Comparison of ENCODE assay signal across 8 cellular contexts in genomic region chr10:119543814-119544642, GRCh38. TPM values are rescaled to one million over a fixed set of nuclear protein-coding genes. Genes with fewer than 3 reads are reported as not detected.
A peak's percentile ranks its signal among the peaks of the same experiment; 100 is the strongest.
DNase-seq lines count a peak whose midpoint lies in the region; ATAC-seq, FAIRE-seq and TF ChIP-seq lines count a peak whose summit lies in the region.

No MANE protein-coding gene starts in this region.

- no peak overlapping the region for H3K14ac ChIP-seq in trophoblast cell (ENCODE audit: low read length)

- H3K79me2 ChIP-seq in PC-3 (ENCODE audit: low read length) = peaks cover 33% of the 10 kb centered on the region
- no peaks in the 10 kb centered on the region for H3K79me2 ChIP-seq in trophoblast cell (ENCODE audit: control insufficient read depth, insufficient read depth, low read length, poor library complexity)

- H3K18ac ChIP-seq in trophoblast cell (ENCODE audit: low read length) = no peak overlapping the region

- peak overlapping the region; percentile 79 for H3K4me3 ChIP-seq in PC-3 (ENCODE audit: low read length)
- peak overlapping the region in 1 of 2 donors; percentile 89 for H3K4me3 ChIP-seq in esophagus (ENCODE audit: low read depth in 1 of 2, low read length in 2 of 2)
- H3K4me3 ChIP-seq in trophoblast cell (ENCODE audit: low read depth, low read length) = no peak overlapping the region

- intact Hi-C loops in PC-3 (cut with micrococcal nuclease) (loop anchor here (2.0 to 5.0 kb wide), 4 partner anchors 92 to 345 kb away; partner anchors contain the start of gene BAG3), left ventricle myocardium superior (cut with micrococcal nuclease) (no loop called here)

- ATAC-seq in PC-3 (no peak), HG03025 (IDR thresholded peaks at IDR 0.05; ENCODE audit: low FRiP score, unreplicated experiment) (no peak), left ventricle myocardium superior (no peak)

- H3K27me3 ChIP-seq in PC-3 (ENCODE audit: low read length) (no peaks in the 10 kb centered on the region), esophagus (ENCODE audit: control insufficient read depth in 1 of 2, insufficient read depth in 2 of 2, low read length in 2 of 2) (no peaks in the 10 kb centered on the region), trophoblast cell (ENCODE audit: insufficient read depth, low read length) (peaks cover 31% of the 10 kb centered on the region)

- H3K4me1 ChIP-seq in PC-3 (ENCODE audit: insufficient read depth, low read length) (peaks cover 18% of the 10 kb centered on the region), esophagus (ENCODE audit: control insufficient read depth in 2 of 2, insufficient read depth in 2 of 2, low read length in 1 of 2) (peaks cover 10 to 11% of the 10 kb centered on the region in 2 donors), trophoblast cell (ENCODE audit: control insufficient read depth in 1 of 2, insufficient read depth in 2 of 2, low read length in 2 of 2) (peaks cover 3 to 9% of the 10 kb centered on the region in 2 experiments)

- no peak overlapping the region for H4K12ac ChIP-seq in trophoblast cell (ENCODE audit: low read depth, low read length)

- H3K36me3 ChIP-seq in PC-3 (ENCODE audit: low read depth, low read length) (no peaks in the 10 kb centered on the region), esophagus (ENCODE audit: control insufficient read depth in 2 of 2, insufficient read depth in 2 of 2, low read length in 1 of 2) (no peaks in the 10 kb centered on the region), trophoblast cell (ENCODE audit: control insufficient read depth in 1 of 2, insufficient read depth in 2 of 2, low read length in 2 of 2) (no peaks in the 10 kb centered on the region)

- no peak overlapping the region for H3K9ac ChIP-seq in PC-3 (ENCODE audit: low read length)
- H3K9ac ChIP-seq in trophoblast cell (ENCODE audit: low read length) = no peak overlapping the region

- H2BK120ac ChIP-seq in trophoblast cell (ENCODE audit: insufficient read depth, low read length, poor library complexity) = no peak overlapping the region

- no peak for TF ChIP-seq CTCF in PC-3 (conservative IDR thresholded peaks at IDR 0.05; ENCODE audit: low read depth, low read length)

- H2AFZ ChIP-seq in PC-3 (ENCODE audit: low read length) = no peak overlapping the region
- H2AFZ ChIP-seq in trophoblast cell (ENCODE audit: insufficient read depth, low read length, poor library complexity) = no peak overlapping the region

- H3K9me3 ChIP-seq in PC-3 (ENCODE audit: low read length) (no peaks in the 10 kb centered on the region), esophagus (ENCODE audit: control insufficient read depth in 2 of 2, insufficient read depth in 1 of 2, low read depth in 1 of 2, low read length in 1 of 2) (no peaks in the 10 kb centered on the region), trophoblast cell (ENCODE audit: insufficient read depth, low read depth, low read length) (no peaks in the 10 kb centered on the region)

- no peak overlapping the region for H4K91ac ChIP-seq in trophoblast cell (ENCODE audit: low read depth, low read length)

- FAIRE-seq in G401.6 (lab: Jason Lieb, UNC) = peak; percentile 65

- no peak overlapping the region for H2AK5ac ChIP-seq in trophoblast cell (ENCODE audit: low read length)

- POLR2A ChIA-PET in PC-3 (lab: Charles Lee; ENCODE audit: unreplicated experiment) = no interaction called here

- H3F3A ChIP-seq in PC-3 (ENCODE audit: low read length, unreplicated experiment) = no peaks in the 10 kb centered on the region

- H4K8ac ChIP-seq in trophoblast cell (ENCODE audit: low read depth, low read length) = no peak overlapping the region

- CTCF ChIA-PET in PC-3 (lab: Charles Lee) = no interaction called here

- no peak overlapping the region for H3K23ac ChIP-seq in trophoblast cell (ENCODE audit: low read length)

- 51 to 53% methylated on average over 19 of the region's 19 CpGs for WGBS in esophagus, 2 donors
- WGBS in trophoblast cell (ENCODE audit: extremely low coverage, insufficient coverage, insufficient read length) = no CpG with 5 or more reads among the region's 19 CpGs

- peak overlapping the region; percentile 81 for H3K4me2 ChIP-seq in PC-3 (ENCODE audit: low read length)
- H3K4me2 ChIP-seq in trophoblast cell (ENCODE audit: low read length) = peak overlapping the region; percentile 84

- H4K20me1 ChIP-seq in PC-3 (ENCODE audit: low read length) = no peaks in the 10 kb centered on the region

- H3K9me2 ChIP-seq in PC-3 (replicated peaks; ENCODE audit: low read length) = no peaks in the 10 kb centered on the region

- no peak overlapping the region for H3K4ac ChIP-seq in trophoblast cell (ENCODE audit: low read depth, low read length)

- no peak overlapping the region for H2BK5ac ChIP-seq in trophoblast cell (ENCODE audit: low read depth, low read length, poor library complexity)

- no peak overlapping the region for H3K27ac ChIP-seq in PC-3 (ENCODE audit: low read length)
- H3K27ac ChIP-seq in esophagus (ENCODE audit: low read depth in 2 of 2, low read length in 1 of 2) = peak overlapping the region; percentile 69 to 92
- no peak overlapping the region for H3K27ac ChIP-seq in trophoblast cell (ENCODE audit: low read depth, low read length)

- no peak overlapping the region for H2BK12ac ChIP-seq in trophoblast cell (ENCODE audit: low read length)

- H3K79me1 ChIP-seq in trophoblast cell (ENCODE audit: low read length) = no peaks in the 10 kb centered on the region

- TSS peak; percentile 32 for BruUV-seq in PC-3 (replicated peaks; lab: Mats Ljungman, UMichigan)

- DNase-seq in PC-3 (no peak), trophoblast cell (no peak), GOT3 (lab: John Stamatoyannopoulos, UW) (no peak), left ventricle myocardium superior (no peak)
- no peak for DNase-seq in stimulated activated CD4-positive, alpha-beta T cell treated with anti-CD3 and anti-CD28 coated beads, Interleukin-2, amount 100 ng/mL, for 24 hours

RNA-seq across cellular contexts. Expression of gene RGS10, which starts 1.5 kb away (rescaled TPM):
- total RNA-seq in PC-3 (2014; rRNA removed) (22.0 and 27.6 TPM in 2 replicates), left ventricle myocardium superior (7.0 TPM)
- polyA plus RNA-seq in esophagus = 10 to 100 TPM; 50.4 to 63.9 TPM
- 10.5 and 10.7 TPM in 2 replicates for polyA plus RNA-seq in trophoblast cell (2013)

RNA-seq across cellular contexts. Expression of gene TIAL1, which starts 52.7 kb away (rescaled TPM):
- total RNA-seq in PC-3 (2014; rRNA removed) (42.8 and 46.6 TPM in 2 replicates), left ventricle myocardium superior (78.1 TPM)
- polyA plus RNA-seq in esophagus = 10 to 100 TPM; 46.8 to 55.1 TPM
- 124 and 125 TPM in 2 replicates for polyA plus RNA-seq in trophoblast cell (2013)

Comparison
In these comparisons a context has a peak if more than half of its experiments do, and no peak if none do; other contexts are left out.
1. H3K27ac ChIP-seq: peak in esophagus (2 of 2); none in PC-3 (single experiment) and trophoblast cell (single experiment).